ENCODE assay signal across 9 cellular contexts in genomic region chr17:30236807-30237206, GRCh38. TPM values are rescaled to one million over a fixed set of nuclear protein-coding genes. Genes with fewer than 3 reads are reported as not detected.
DNase-seq lines count a peak whose midpoint lies in the region; ATAC-seq and TF ChIP-seq lines count a peak whose summit lies in the region.
"Had no signal": no experiment of that assay in that cellular context is flagged by ENCODE, and none has a peak within 500 bp of the region (broad histone marks: within the 10 kb centered on the region; RNA-seq: fewer than 3 reads in every experiment).

No MANE protein-coding gene starts in this region.

- H3K27me3 ChIP-seq in SK-N-SH (ENCODE audit: insufficient read depth) (peaks cover 24% of the 10 kb centered on the region), esophagus squamous epithelium (peaks cover 0 to 69% (median 2%) of the 10 kb centered on the region in 4 donors), neural progenitor cell (peaks cover 85% of the 10 kb centered on the region)

- H3K4me3 Mint-ChIP-seq in natural killer cell (peak overlapping the region; percentile 45), neural progenitor cell (peak overlapping the region; percentile 86)
- no peak overlapping the region for H3K4me3 Mint-ChIP-seq in natural killer cell treated with Interleukin-12 subunit alpha and Interleukin-12 subunit beta and Interleukin-15 and Interleukin-18, amount 100 ng/mL, for 72 hours

- H3K9me3 ChIP-seq in SK-N-SH (no peaks in the 10 kb centered on the region), esophagus squamous epithelium (no peaks in the 10 kb centered on the region), neural progenitor cell (ENCODE audit: low read depth) (no peaks in the 10 kb centered on the region)

- H3K4me2 ChIP-seq in SK-N-SH = no peak overlapping the region; the same call in 1 of the 2 replicates
- peak overlapping the region; percentile 28 for H3K4me2 ChIP-seq in neural progenitor cell

- H3K27ac ChIP-seq in SK-N-SH (ENCODE audit: low read depth in 2 of 2, low read length in 1 of 2) = no peak overlapping the region
- H3K27ac ChIP-seq in esophagus squamous epithelium = no peak overlapping the region
- H3K27ac ChIP-seq in neural progenitor cell = no peak overlapping the region

- no peak overlapping the region; a peak in 2 of 4 replicates for H3K4me3 ChIP-seq in SK-N-SH (ENCODE audit: low read depth in 2 of 2, low read length in 1 of 2)
- peak overlapping the region; percentile 16 to 61 (median 58) for H3K4me3 ChIP-seq in esophagus squamous epithelium
- no peak overlapping the region for H3K4me3 ChIP-seq in neural progenitor cell

- peak in 1 of 3 donors; percentile 38 for ATAC-seq in natural killer cell
- ATAC-seq in natural killer cell treated with Interleukin-12 subunit alpha and Interleukin-12 subunit beta and Interleukin-15 and Interleukin-18, amount 100 ng/mL, for 72 hours = no peak
- ATAC-seq in GM21786 (IDR thresholded peaks at IDR 0.05; ENCODE audit: unreplicated experiment) = no peak

- H3K9me2 ChIP-seq in SK-N-SH = no peaks in the 10 kb centered on the region

- CTCF ChIA-PET in SK-N-SH (lab: Yijun Ruan, JAX) = interaction anchor here (0.6 to 6.0 kb wide), 26 partner anchors 10 to 143 kb away, joined by 3 to 65 read pairs (median 4); no protein-coding TSS in a partner anchor

- POLR2A ChIA-PET in SK-N-SH (lab: Yijun Ruan, JAX) = no interaction called here

- H3K36me3 ChIP-seq in SK-N-SH (replicated peaks in 1 of 2; ENCODE audit: control insufficient read depth in 1 of 2, insufficient read depth in 2 of 2, low read length in 1 of 2) (no peaks in the 10 kb centered on the region), esophagus squamous epithelium (no peaks in the 10 kb centered on the region), neural progenitor cell (no peaks in the 10 kb centered on the region)

- H3K27ac Mint-ChIP-seq in natural killer cell = no peak overlapping the region
- H3K27ac Mint-ChIP-seq in natural killer cell treated with Interleukin-12 subunit alpha and Interleukin-12 subunit beta and Interleukin-15 and Interleukin-18, amount 100 ng/mL, for 72 hours = no peak overlapping the region
- H3K27ac Mint-ChIP-seq in neural progenitor cell = no peak overlapping the region
- H3K27ac Mint-ChIP-seq: activated naive CD4-positive, alpha-beta T cell treated with anti-CD3 and anti-CD28 coated beads, Interleukin-2, amount 50 U/mL, for 72 hours had no signal

- H3K79me2 ChIP-seq in SK-N-SH (ENCODE audit: insufficient read depth) = no peaks in the 10 kb centered on the region
- no peaks in the 10 kb centered on the region for H3K79me2 ChIP-seq in neural progenitor cell (ENCODE audit: low read depth)

- no peaks in the 10 kb centered on the region for H3F3A ChIP-seq in SK-N-SH (replicated peaks; ENCODE audit: insufficient read depth)
- peaks cover 22% of the 10 kb centered on the region for H3F3A ChIP-seq in neural progenitor cell (ENCODE audit: low read depth)

- no peak overlapping the region for H2AFZ ChIP-seq in SK-N-SH (ENCODE audit: low read depth)
- H2AFZ ChIP-seq in neural progenitor cell (replicated peaks) = no peak overlapping the region

- H3K4me1 Mint-ChIP-seq in natural killer cell (peaks cover 13 to 54% of the 10 kb centered on the region in 2 donors), neural progenitor cell (peaks cover 33% of the 10 kb centered on the region)
- peaks cover 12 to 23% of the 10 kb centered on the region in 2 donors for H3K4me1 Mint-ChIP-seq in natural killer cell treated with Interleukin-12 subunit alpha and Interleukin-12 subunit beta and Interleukin-15 and Interleukin-18, amount 100 ng/mL, for 72 hours (ENCODE audit: low read depth in 2 of 2)

- DNase-seq in natural killer cell = no peak
- DNase-seq in natural killer cell treated with Interleukin-12 subunit alpha and Interleukin-12 subunit beta and Interleukin-15 and Interleukin-18, amount 100 ng/mL, for 72 hours (ENCODE audit: low spot score) = no peak
- peak; percentile 87 for DNase-seq in SK-N-SH
- no peak for DNase-seq in esophagus squamous epithelium (lab: John Stamatoyannopoulos, UW)
- peak; percentile 83 for DNase-seq in neural progenitor cell (ENCODE audit: low spot score)
- no peak for DNase-seq in NCI-H446 treated with DMSO at 0.1 percent for 48 hours (lab: John Stamatoyannopoulos, UW)
- no peak for DNase-seq in stimulated activated CD4-positive, alpha-beta T cell treated with anti-CD3 and anti-CD28 coated beads, Interleukin-1b, Interleukin-23, amount 100 ng/mL, for 48 hours

- TF ChIP-seq CTCF in natural killer cell (IDR thresholded peaks at IDR 0.05) = no peak
- TF ChIP-seq CTCF in SK-N-SH (IDR thresholded peaks at IDR 0.05) = peak; percentile 29
- TF ChIP-seq CTCF in esophagus squamous epithelium (IDR thresholded peaks at IDR 0.05) = peak in 5 of 6 experiments; percentile 35 to 58 (median 43)
- TF ChIP-seq CTCF in neural progenitor cell (IDR thresholded peaks at IDR 0.05) = peak; percentile 47

- TF ChIP-seq POLR2A in esophagus squamous epithelium (IDR thresholded peaks at IDR 0.05) = no peak

- TF ChIP-seq RAD21 in SK-N-SH (IDR thresholded peaks at IDR 0.05; ENCODE audit: low read length) = peak; percentile 68

- H3K9ac ChIP-seq in SK-N-SH (no peak overlapping the region), neural progenitor cell (no peak overlapping the region)

- no peaks in the 10 kb centered on the region for H3K9me3 Mint-ChIP-seq in natural killer cell
- no peaks in the 10 kb centered on the region for H3K9me3 Mint-ChIP-seq in natural killer cell treated with Interleukin-12 subunit alpha and Interleukin-12 subunit beta and Interleukin-15 and Interleukin-18, amount 100 ng/mL, for 72 hours
- H3K9me3 Mint-ChIP-seq in neural progenitor cell = peaks cover 16% of the 10 kb centered on the region
- H3K9me3 Mint-ChIP-seq: activated naive CD4-positive, alpha-beta T cell treated with anti-CD3 and anti-CD28 coated beads, Interleukin-2, amount 50 U/mL, for 72 hours had no signal

- H4K20me1 ChIP-seq in SK-N-SH (ENCODE audit: insufficient read depth) (no peaks in the 10 kb centered on the region), neural progenitor cell (ENCODE audit: low read depth) (peaks cover 18% of the 10 kb centered on the region)

- H3K27me3 Mint-ChIP-seq in natural killer cell (ENCODE audit: low read depth in 2 of 2) (peaks cover 42% of the 10 kb centered on the region in 2 donors), neural progenitor cell (ENCODE audit: insufficient read depth, low read depth) (peaks cover 70% of the 10 kb centered on the region)
- peaks cover 48 to 56% of the 10 kb centered on the region in 2 donors for H3K27me3 Mint-ChIP-seq in natural killer cell treated with Interleukin-12 subunit alpha and Interleukin-12 subunit beta and Interleukin-15 and Interleukin-18, amount 100 ng/mL, for 72 hours

- H3K36me3 Mint-ChIP-seq in natural killer cell (no peaks in the 10 kb centered on the region), neural progenitor cell (peaks cover 5% of the 10 kb centered on the region)
- H3K36me3 Mint-ChIP-seq in natural killer cell treated with Interleukin-12 subunit alpha and Interleukin-12 subunit beta and Interleukin-15 and Interleukin-18, amount 100 ng/mL, for 72 hours = no peaks in the 10 kb centered on the region

- WGBS in SK-N-SH (ENCODE audit: low lambda C conversion rate) = 11% methylated on average over 19 of the region's 20 CpGs
- WGBS in esophagus squamous epithelium, 2 donors = 0 to 5% methylated on average over 12 to 17 of the region's 20 CpGs

- H3K4me1 ChIP-seq in SK-N-SH (ENCODE audit: control insufficient read depth in 1 of 2, insufficient read depth in 2 of 2, low read depth in 1 of 2, low read length in 1 of 2) = peaks cover 0 to 8% of the 10 kb centered on the region in 2 experiments; a peak in 1 of 4 replicates
- H3K4me1 ChIP-seq in esophagus squamous epithelium = peaks cover 16 to 57% (median 22%) of the 10 kb centered on the region in 3 donors
- peaks cover 29% of the 10 kb centered on the region for H3K4me1 ChIP-seq in neural progenitor cell

- TF ChIP-seq EP300 in SK-N-SH (IDR thresholded peaks at IDR 0.05; ENCODE audit: borderline replicate concordance in 1 of 2, low read depth in 1 of 2, low read length in 1 of 2) = no peak

- intact Hi-C loops in natural killer cell (cut with micrococcal nuclease) (loop anchor here (5.0 kb wide), 1 partner anchor 110 kb away; no protein-coding TSS in a partner anchor), esophagus squamous epithelium (cut with DNase I) (no loop called here)

RNA-seq across cellular contexts. Expression of gene SLC6A4, which starts 1.3 kb away (rescaled TPM):
- total RNA-seq in natural killer cell (1 to 10 TPM in 1 of 3 donors, under 1 TPM in 2; 0.43 to 3.5 (median 0.58) TPM), esophagus squamous epithelium (1 to 10 TPM in 3 of 4 donors, under 1 TPM in 1; 0.48 to 8.2 (median 3.5) TPM), neural progenitor cell (ENCODE audit: low replicate concordance) (0.25 TPM in 1 of 2 replicates, not detected in the other)
- total RNA-seq in natural killer cell treated with Interleukin-12 subunit alpha and Interleukin-12 subunit beta and Interleukin-15 and Interleukin-18, amount 100 ng/mL, for 72 hours = under 1 TPM in 1 of 2 donors, not detected in 1; 0.12 TPM
- 0.02 and 0.12 TPM in 2 replicates for polyA plus RNA-seq in SK-N-SH (2012; rRNA removed)
- 0.03 and 0.05 TPM in 2 replicates for polyA plus RNA-seq in SK-N-SH (2012; cell fraction: cytosol; rRNA removed)
- polyA plus RNA-seq in SK-N-SH (2012; cell fraction: nucleus; rRNA removed) = 0.19 TPM in 1 of 2 replicates, not detected in the other
- total RNA-seq: activated naive CD4-positive, alpha-beta T cell treated with anti-CD3 and anti-CD28 coated beads, Interleukin-2, amount 50 U/mL, for 72 hours had no signal

RNA-seq across cellular contexts. Expression of gene BLMH, which starts 54.9 kb away (rescaled TPM):
- 10 to 100 TPM; 44.8 to 52.8 (median 46.7) TPM for total RNA-seq in natural killer cell
- 10 to 100 TPM; 52.5 to 97.5 TPM for total RNA-seq in natural killer cell treated with Interleukin-12 subunit alpha and Interleukin-12 subunit beta and Interleukin-15 and Interleukin-18, amount 100 ng/mL, for 72 hours
- 19.4 and 19.5 TPM in 2 replicates for polyA plus RNA-seq in SK-N-SH (2012; rRNA removed)
- 24.5 and 26.1 TPM in 2 replicates for polyA plus RNA-seq in SK-N-SH (2012; cell fraction: cytosol; rRNA removed)
- polyA plus RNA-seq in SK-N-SH (2012; cell fraction: nucleus; rRNA removed) = 15.5 and 22.4 TPM in 2 replicates
- 10 to 100 TPM; 18.4 to 41.4 (median 28.4) TPM for total RNA-seq in esophagus squamous epithelium
- 75.5 and 98.8 TPM in 2 replicates for total RNA-seq in neural progenitor cell (ENCODE audit: low replicate concordance)

Comparison
In these comparisons a context has a peak if more than half of its experiments do, and no peak if none do; other contexts are left out.
1. DNase-seq: peak in SK-N-SH (single experiment) and neural progenitor cell (single experiment); none in natural killer cell (single experiment), natural killer cell treated with Interleukin-12 subunit alpha and Interleukin-12 subunit beta and Interleukin-15 and Interleukin-18, amount 100 ng/mL, for 72 hours (single experiment), esophagus squamous epithelium (single experiment), NCI-H446 treated with DMSO at 0.1 percent for 48 hours (single experiment) and stimulated activated CD4-positive, alpha-beta T cell treated with anti-CD3 and anti-CD28 coated beads, Interleukin-1b, Interleukin-23, amount 100 ng/mL, for 48 hours (single experiment).
2. H3K4me3 ChIP-seq: peak in esophagus squamous epithelium (4 of 4); none in SK-N-SH (0 of 2) and neural progenitor cell (single experiment).